ENCODE assay signal across 1 cellular context in genomic region chr17:46876353-46876887, GRCh38.
TF ChIP-seq lines count a peak whose summit lies in the region.

No MANE protein-coding gene starts in this region.

TF ChIP-seq in K562, 482 proteins besides CTCF, POLR2A, EP300 and RAD21:
- TF ChIP-seq U2AF2 (optimal IDR thresholded peaks at IDR 0.05; ENCODE audit: low read depth, low read length) (no peak), RBM22 (IDR thresholded peaks at IDR 0.05; ENCODE audit: low read depth, low read length, poor library complexity, severe bottlenecking) (no peak), ZNF316 (IDR thresholded peaks at IDR 0.05) (no peak), VEZF1 (CRISPR knock-in tag; IDR thresholded peaks at IDR 0.05) (peak; percentile 14; the same call in 1 of the 2 replicates), GTF2B (IDR thresholded peaks at IDR 0.05; ENCODE audit: extremely low read depth, insufficient read length) (no peak), SMC3 (conservative IDR thresholded peaks at IDR 0.05; ENCODE audit: insufficient read depth, low read depth, low read length) (peak; percentile 49)
- TF ChIP-seq, protein P1, sequence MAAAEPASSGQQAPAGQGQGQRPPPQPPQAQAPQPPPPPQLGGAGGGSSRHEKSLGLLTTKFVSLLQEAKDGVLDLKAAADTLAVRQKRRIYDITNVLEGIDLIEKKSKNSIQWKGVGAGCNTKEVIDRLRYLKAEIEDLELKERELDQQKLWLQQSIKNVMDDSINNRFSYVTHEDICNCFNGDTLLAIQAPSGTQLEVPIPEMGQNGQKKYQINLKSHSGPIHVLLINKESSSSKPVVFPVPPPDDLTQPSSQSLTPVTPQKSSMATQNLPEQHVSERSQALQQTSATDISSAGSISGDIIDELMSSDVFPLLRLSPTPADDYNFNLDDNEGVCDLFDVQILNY (CRISPR knock-in tag; IDR thresholded peaks at IDR 0.05): 0 out of 2 replicates have a peak, but pooled peaks have one; percentile 60
- TF ChIP-seq, protein P2, sequence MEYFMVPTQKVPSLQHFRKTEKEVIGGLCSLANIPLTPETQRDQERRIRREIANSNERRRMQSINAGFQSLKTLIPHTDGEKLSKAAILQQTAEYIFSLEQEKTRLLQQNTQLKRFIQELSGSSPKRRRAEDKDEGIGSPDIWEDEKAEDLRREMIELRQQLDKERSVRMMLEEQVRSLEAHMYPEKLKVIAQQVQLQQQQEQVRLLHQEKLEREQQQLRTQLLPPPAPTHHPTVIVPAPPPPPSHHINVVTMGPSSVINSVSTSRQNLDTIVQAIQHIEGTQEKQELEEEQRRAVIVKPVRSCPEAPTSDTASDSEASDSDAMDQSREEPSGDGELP (CRISPR knock-in tag; IDR thresholded peaks at IDR 0.05; ENCODE audit: borderline replicate concordance): peak; percentile 52; the same call in 1 of the 2 replicates
